1 cellular context compared by ENCODE assay signal in the genomic region with DNA sequence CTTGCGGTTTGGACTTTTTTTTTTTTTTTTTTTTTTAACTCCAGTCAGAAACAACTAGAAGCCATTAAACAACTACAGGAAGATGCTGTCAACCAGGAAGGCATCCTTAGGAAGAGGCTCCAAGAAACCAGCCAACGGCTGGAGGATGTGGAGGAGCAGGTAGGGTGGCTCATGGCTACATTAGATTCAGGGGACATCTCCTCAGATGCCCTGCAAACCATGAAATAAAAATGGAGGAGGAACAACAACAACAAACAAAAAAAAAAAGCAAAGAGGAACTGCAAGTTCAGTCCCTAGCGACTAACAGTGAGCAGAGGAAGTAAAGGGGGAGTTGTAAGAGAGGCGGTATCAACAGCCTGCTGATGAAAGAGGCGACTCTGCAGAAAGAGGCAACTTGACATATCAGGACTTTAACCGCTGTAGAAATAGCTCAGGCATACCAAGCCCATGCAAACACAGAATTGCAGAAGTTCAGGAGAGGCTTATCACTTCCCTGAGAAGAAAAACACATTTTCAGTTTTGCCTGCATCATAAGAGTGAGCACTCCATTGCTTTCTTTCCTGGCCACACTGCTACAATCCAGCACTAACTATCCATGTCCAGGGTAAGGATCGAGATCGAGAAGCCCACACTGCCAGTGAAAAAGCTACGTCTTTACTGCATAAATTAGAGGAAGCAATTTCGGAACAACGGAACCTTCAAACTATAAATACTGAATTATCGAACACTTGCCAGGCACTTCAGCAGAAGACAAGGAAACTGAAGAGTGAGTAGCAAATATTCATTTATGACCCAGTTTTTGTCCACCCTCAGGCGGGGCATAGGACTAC.
TF ChIP-seq lines count a peak whose summit lies in the region.

No MANE protein-coding gene starts in this region.

TF ChIP-seq in GM12878, 131 proteins besides CTCF, POLR2A, EP300 and RAD21 (continued from another document and continues in another):
- TF ChIP-seq, protein P1, sequence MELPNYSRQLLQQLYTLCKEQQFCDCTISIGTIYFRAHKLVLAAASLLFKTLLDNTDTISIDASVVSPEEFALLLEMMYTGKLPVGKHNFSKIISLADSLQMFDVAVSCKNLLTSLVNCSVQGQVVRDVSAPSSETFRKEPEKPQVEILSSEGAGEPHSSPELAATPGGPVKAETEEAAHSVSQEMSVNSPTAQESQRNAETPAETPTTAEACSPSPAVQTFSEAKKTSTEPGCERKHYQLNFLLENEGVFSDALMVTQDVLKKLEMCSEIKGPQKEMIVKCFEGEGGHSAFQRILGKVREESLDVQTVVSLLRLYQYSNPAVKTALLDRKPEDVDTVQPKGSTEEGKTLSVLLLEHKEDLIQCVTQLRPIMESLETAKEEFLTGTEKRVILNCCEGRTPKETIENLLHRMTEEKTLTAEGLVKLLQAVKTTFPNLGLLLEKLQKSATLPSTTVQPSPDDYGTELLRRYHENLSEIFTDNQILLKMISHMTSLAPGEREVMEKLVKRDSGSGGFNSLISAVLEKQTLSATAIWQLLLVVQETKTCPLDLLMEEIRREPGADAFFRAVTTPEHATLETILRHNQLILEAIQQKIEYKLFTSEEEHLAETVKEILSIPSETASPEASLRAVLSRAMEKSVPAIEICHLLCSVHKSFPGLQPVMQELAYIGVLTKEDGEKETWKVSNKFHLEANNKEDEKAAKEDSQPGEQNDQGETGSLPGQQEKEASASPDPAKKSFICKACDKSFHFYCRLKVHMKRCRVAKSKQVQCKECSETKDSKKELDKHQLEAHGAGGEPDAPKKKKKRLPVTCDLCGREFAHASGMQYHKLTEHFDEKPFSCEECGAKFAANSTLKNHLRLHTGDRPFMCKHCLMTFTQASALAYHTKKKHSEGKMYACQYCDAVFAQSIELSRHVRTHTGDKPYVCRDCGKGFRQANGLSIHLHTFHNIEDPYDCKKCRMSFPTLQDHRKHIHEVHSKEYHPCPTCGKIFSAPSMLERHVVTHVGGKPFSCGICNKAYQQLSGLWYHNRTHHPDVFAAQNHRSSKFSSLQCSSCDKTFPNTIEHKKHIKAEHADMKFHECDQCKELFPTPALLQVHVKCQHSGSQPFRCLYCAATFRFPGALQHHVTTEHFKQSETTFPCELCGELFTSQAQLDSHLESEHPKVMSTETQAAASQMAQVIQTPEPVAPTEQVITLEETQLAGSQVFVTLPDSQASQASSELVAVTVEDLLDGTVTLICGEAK (IDR thresholded peaks at IDR 0.05; ENCODE audit: borderline replicate concordance): peak; percentile 79; the same call in 1 of the 2 replicates
- TF ChIP-seq SMARCA5 (IDR thresholded peaks at IDR 0.05) (no peak), MYB (IDR thresholded peaks at IDR 0.05; ENCODE audit: borderline replicate concordance, low read depth, low read length) (0 out of 2 replicates have a peak, but pooled peaks have one; percentile 45), TBL1XR1 (IDR thresholded peaks at IDR 0.05; ENCODE audit: low read depth, low read length) (peak; percentile 78), ETV6 (conservative IDR thresholded peaks at IDR 0.05 in 1 of 2, IDR thresholded peaks at IDR 0.05 in 1 of 2; ENCODE audit: borderline replicate concordance in 1 of 2, low read depth in 1 of 2) (peak in 1 of 2 experiments; percentile 74; a peak in 1 of 4 replicates), NFXL1 (IDR thresholded peaks at IDR 0.05; ENCODE audit: borderline replicate concordance) (no peak), GATAD2B (conservative IDR thresholded peaks at IDR 0.05; ENCODE audit: low read depth) (no peak), YBX1 (IDR thresholded peaks at IDR 0.05) (no peak), RB1 (IDR thresholded peaks at IDR 0.05; ENCODE audit: borderline replicate concordance) (no peak), MXI1 (IDR thresholded peaks at IDR 0.05; ENCODE audit: low read depth, low read length) (peak; percentile 88), MYC (IDR thresholded peaks at IDR 0.05; ENCODE audit: insufficient read depth, insufficient read length, insufficient replicate concordance, low read length, severe bottlenecking) (no peak), BCL11A (IDR thresholded peaks at IDR 0.05; ENCODE audit: low read depth, low read length) (peak; percentile 45; the same call in 1 of the 2 replicates), PAX8 (IDR thresholded peaks at IDR 0.05) (no peak), NFYA (IDR thresholded peaks at IDR 0.05; ENCODE audit: borderline replicate concordance, low read depth, low read length) (no peak), CHD2 (IDR thresholded peaks at IDR 0.05; ENCODE audit: borderline replicate concordance, low read depth, low read length) (no peak), FOXM1 (IDR thresholded peaks at IDR 0.05; ENCODE audit: low read depth, low read length) (peak; percentile 65), YY1 (IDR thresholded peaks at IDR 0.05; ENCODE audit: low read depth, low read length) (peak; percentile 72), NR2C2 (IDR thresholded peaks at IDR 0.05; ENCODE audit: borderline replicate concordance, control insufficient read depth, insufficient read length, low read depth) (no peak), LARP7 (IDR thresholded peaks at IDR 0.05) (0 out of 2 replicates have a peak, but pooled peaks have one; percentile 50), NBN (IDR thresholded peaks at IDR 0.05) (peak; percentile 87), IKZF2 (IDR thresholded peaks at IDR 0.05) (peak; percentile 46 to 52; a peak in 3 of 4 replicates), SMAD1 (IDR thresholded peaks at IDR 0.05; ENCODE audit: low read depth, partially characterized antibody) (peak; percentile 45), ZZZ3 (IDR thresholded peaks at IDR 0.05; ENCODE audit: control insufficient read depth, insufficient read length, low read depth) (no peak), STAT3 (IDR thresholded peaks at IDR 0.05; ENCODE audit: low read depth, low read length) (no peak), EZH2 (IDR thresholded peaks at IDR 0.05; ENCODE audit: borderline replicate concordance, control insufficient read depth, low read depth, low read length) (no peak), PAX5 (IDR thresholded peaks at IDR 0.05; ENCODE audit: borderline replicate concordance, low read depth, low read length) (peak; percentile 39; the same call in 1 of the 2 replicates), SUPT20H (IDR thresholded peaks at IDR 0.05; ENCODE audit: borderline replicate concordance, control insufficient read depth, low read depth, low read length) (no peak)
- TF ChIP-seq, protein P2, sequence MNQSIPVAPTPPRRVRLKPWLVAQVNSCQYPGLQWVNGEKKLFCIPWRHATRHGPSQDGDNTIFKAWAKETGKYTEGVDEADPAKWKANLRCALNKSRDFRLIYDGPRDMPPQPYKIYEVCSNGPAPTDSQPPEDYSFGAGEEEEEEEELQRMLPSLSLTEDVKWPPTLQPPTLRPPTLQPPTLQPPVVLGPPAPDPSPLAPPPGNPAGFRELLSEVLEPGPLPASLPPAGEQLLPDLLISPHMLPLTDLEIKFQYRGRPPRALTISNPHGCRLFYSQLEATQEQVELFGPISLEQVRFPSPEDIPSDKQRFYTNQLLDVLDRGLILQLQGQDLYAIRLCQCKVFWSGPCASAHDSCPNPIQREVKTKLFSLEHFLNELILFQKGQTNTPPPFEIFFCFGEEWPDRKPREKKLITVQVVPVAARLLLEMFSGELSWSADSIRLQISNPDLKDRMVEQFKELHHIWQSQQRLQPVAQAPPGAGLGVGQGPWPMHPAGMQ (IDR thresholded peaks at IDR 0.05; ENCODE audit: borderline replicate concordance): no peak
- TF ChIP-seq, protein P3, sequence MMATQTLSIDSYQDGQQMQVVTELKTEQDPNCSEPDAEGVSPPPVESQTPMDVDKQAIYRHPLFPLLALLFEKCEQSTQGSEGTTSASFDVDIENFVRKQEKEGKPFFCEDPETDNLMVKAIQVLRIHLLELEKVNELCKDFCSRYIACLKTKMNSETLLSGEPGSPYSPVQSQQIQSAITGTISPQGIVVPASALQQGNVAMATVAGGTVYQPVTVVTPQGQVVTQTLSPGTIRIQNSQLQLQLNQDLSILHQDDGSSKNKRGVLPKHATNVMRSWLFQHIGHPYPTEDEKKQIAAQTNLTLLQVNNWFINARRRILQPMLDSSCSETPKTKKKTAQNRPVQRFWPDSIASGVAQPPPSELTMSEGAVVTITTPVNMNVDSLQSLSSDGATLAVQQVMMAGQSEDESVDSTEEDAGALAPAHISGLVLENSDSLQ (IDR thresholded peaks at IDR 0.05): no peak
- TF ChIP-seq, protein P4, sequence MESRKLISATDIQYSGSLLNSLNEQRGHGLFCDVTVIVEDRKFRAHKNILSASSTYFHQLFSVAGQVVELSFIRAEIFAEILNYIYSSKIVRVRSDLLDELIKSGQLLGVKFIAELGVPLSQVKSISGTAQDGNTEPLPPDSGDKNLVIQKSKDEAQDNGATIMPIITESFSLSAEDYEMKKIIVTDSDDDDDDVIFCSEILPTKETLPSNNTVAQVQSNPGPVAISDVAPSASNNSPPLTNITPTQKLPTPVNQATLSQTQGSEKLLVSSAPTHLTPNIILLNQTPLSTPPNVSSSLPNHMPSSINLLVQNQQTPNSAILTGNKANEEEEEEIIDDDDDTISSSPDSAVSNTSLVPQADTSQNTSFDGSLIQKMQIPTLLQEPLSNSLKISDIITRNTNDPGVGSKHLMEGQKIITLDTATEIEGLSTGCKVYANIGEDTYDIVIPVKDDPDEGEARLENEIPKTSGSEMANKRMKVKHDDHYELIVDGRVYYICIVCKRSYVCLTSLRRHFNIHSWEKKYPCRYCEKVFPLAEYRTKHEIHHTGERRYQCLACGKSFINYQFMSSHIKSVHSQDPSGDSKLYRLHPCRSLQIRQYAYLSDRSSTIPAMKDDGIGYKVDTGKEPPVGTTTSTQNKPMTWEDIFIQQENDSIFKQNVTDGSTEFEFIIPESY (IDR thresholded peaks at IDR 0.05): no peak
- TF ChIP-seq, protein P5, sequence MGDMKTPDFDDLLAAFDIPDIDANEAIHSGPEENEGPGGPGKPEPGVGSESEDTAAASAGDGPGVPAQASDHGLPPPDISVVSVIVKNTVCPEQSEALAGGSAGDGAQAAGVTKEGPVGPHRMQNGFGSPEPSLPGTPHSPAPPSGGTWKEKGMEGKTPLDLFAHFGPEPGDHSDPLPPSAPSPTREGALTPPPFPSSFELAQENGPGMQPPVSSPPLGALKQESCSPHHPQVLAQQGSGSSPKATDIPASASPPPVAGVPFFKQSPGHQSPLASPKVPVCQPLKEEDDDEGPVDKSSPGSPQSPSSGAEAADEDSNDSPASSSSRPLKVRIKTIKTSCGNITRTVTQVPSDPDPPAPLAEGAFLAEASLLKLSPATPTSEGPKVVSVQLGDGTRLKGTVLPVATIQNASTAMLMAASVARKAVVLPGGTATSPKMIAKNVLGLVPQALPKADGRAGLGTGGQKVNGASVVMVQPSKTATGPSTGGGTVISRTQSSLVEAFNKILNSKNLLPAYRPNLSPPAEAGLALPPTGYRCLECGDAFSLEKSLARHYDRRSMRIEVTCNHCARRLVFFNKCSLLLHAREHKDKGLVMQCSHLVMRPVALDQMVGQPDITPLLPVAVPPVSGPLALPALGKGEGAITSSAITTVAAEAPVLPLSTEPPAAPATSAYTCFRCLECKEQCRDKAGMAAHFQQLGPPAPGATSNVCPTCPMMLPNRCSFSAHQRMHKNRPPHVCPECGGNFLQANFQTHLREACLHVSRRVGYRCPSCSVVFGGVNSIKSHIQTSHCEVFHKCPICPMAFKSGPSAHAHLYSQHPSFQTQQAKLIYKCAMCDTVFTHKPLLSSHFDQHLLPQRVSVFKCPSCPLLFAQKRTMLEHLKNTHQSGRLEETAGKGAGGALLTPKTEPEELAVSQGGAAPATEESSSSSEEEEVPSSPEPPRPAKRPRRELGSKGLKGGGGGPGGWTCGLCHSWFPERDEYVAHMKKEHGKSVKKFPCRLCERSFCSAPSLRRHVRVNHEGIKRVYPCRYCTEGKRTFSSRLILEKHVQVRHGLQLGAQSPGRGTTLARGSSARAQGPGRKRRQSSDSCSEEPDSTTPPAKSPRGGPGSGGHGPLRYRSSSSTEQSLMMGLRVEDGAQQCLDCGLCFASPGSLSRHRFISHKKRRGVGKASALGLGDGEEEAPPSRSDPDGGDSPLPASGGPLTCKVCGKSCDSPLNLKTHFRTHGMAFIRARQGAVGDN (IDR thresholded peaks at IDR 0.05): 0 out of 2 replicates have a peak, but pooled peaks have one; percentile 42
- TF ChIP-seq, protein P6, sequence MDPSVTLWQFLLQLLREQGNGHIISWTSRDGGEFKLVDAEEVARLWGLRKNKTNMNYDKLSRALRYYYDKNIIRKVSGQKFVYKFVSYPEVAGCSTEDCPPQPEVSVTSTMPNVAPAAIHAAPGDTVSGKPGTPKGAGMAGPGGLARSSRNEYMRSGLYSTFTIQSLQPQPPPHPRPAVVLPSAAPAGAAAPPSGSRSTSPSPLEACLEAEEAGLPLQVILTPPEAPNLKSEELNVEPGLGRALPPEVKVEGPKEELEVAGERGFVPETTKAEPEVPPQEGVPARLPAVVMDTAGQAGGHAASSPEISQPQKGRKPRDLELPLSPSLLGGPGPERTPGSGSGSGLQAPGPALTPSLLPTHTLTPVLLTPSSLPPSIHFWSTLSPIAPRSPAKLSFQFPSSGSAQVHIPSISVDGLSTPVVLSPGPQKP (IDR thresholded peaks at IDR 0.05; ENCODE audit: low read depth, low read length): no peak
- TF ChIP-seq, protein P7, sequence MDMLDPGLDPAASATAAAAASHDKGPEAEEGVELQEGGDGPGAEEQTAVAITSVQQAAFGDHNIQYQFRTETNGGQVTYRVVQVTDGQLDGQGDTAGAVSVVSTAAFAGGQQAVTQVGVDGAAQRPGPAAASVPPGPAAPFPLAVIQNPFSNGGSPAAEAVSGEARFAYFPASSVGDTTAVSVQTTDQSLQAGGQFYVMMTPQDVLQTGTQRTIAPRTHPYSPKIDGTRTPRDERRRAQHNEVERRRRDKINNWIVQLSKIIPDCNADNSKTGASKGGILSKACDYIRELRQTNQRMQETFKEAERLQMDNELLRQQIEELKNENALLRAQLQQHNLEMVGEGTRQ (IDR thresholded peaks at IDR 0.05; ENCODE audit: borderline replicate concordance, low read depth, low read length): no peak
- TF ChIP-seq, protein P8, sequence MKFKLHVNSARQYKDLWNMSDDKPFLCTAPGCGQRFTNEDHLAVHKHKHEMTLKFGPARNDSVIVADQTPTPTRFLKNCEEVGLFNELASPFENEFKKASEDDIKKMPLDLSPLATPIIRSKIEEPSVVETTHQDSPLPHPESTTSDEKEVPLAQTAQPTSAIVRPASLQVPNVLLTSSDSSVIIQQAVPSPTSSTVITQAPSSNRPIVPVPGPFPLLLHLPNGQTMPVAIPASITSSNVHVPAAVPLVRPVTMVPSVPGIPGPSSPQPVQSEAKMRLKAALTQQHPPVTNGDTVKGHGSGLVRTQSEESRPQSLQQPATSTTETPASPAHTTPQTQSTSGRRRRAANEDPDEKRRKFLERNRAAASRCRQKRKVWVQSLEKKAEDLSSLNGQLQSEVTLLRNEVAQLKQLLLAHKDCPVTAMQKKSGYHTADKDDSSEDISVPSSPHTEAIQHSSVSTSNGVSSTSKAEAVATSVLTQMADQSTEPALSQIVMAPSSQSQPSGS (IDR thresholded peaks at IDR 0.05; ENCODE audit: low read length): peak; percentile 92
- TF ChIP-seq, protein P9, sequence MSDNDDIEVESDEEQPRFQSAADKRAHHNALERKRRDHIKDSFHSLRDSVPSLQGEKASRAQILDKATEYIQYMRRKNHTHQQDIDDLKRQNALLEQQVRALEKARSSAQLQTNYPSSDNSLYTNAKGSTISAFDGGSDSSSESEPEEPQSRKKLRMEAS (IDR thresholded peaks at IDR 0.05; ENCODE audit: low read depth, low read length): no peak
